Comparison of ENCODE assay signal across 22 cellular contexts in genomic region chr2:159072795-159073194, GRCh38.
A peak's percentile ranks its signal among the peaks of the same experiment; 100 is the strongest.
DNase-seq lines count a peak whose midpoint lies in the region; TF ChIP-seq lines count a peak whose summit lies in the region.
"Had no signal": no experiment of that assay in that cellular context is flagged by ENCODE, and none has a peak within 500 bp of the region (broad histone marks: within the 10 kb centered on the region; RNA-seq: fewer than 3 reads in every experiment).

No MANE protein-coding gene starts in this region.

- no peaks in the 10 kb centered on the region for H3K79me2 ChIP-seq in H9 (ENCODE audit: insufficient read depth, low read length)

- H3K4me2 ChIP-seq in H9 (ENCODE audit: insufficient read depth, insufficient read length, low read length): no peak overlapping the region
- H3K4me2 ChIP-seq: GM23338 had no signal

- H3K36me3 ChIP-seq in breast epithelium (no peaks in the 10 kb centered on the region), vagina (no peaks in the 10 kb centered on the region)
- H3K36me3 ChIP-seq: left ventricle myocardium inferior had no signal

- TF ChIP-seq POLR2A in breast epithelium (IDR thresholded peaks at IDR 0.05) (no peak), vagina (IDR thresholded peaks at IDR 0.05) (no peak)

- CTCF ChIA-PET in MCF 10A (lab: Yijun Ruan, JAX): interaction anchor here (0.5 to 2.0 kb wide), 10 partner anchors 9 to 316 kb away, joined by 3 to 8 read pairs (median 4); no protein-coding TSS in a partner anchor

- TF ChIP-seq CTCF in MCF 10A (IDR thresholded peaks at IDR 0.05; ENCODE audit: unreplicated experiment) (no peak), breast epithelium (IDR thresholded peaks at IDR 0.05) (no peak), coronary artery (IDR thresholded peaks at IDR 0.05) (no peak), vagina (IDR thresholded peaks at IDR 0.05) (no peak), H9 (conservative IDR thresholded peaks at IDR 0.05) (no peak)

- H3K9me3 Mint-ChIP-seq in MCF 10A (ENCODE audit: unreplicated experiment) (no peaks in the 10 kb centered on the region), H9 (no peaks in the 10 kb centered on the region)
- H3K9me3 Mint-ChIP-seq: activated T-helper 1 cell treated with anti-CD3 and anti-CD28 coated beads, Interleukin-12 subunit alpha, Interleukin-12 subunit beta, Interleukin-2, Interleukin-4 antibody, amounts not matched to agents 30 ng/mL and 10 ng/mL and 1 ng/mL, durations not matched to agents 14 hours and 24 hours and 36 hours; CD8-positive, alpha-beta memory T cell; GM23338; IgD-negative memory B cell; natural killer cell treated with Interleukin-12 subunit alpha and Interleukin-12 subunit beta and Interleukin-15 and Interleukin-18, amount 100 ng/mL, for 72 hours had no signal

- no peaks in the 10 kb centered on the region for H4K20me1 ChIP-seq in H9 (ENCODE audit: control insufficient read depth, insufficient read depth, insufficient read length)

- POLR2A ChIA-PET in MCF 10A (lab: Yijun Ruan, JAX): interaction anchor here (0.6 to 2.2 kb wide), 10 partner anchors 12 to 179 kb away, joined by 3 to 7 read pairs (median 3); no protein-coding TSS in a partner anchor

- no peak overlapping the region for H2BK5ac ChIP-seq in H9 (ENCODE audit: insufficient read length, low read length)

- intact Hi-C loops in MCF 10A (cut with micrococcal nuclease): no loop called here
- intact Hi-C loops in breast epithelium (cut with DNase I; ENCODE audit: low total_unique reads): no loop called here
- intact Hi-C loops in vagina (cut with DNase I): no loop called here

- H3K9me3 ChIP-seq in breast epithelium: no peaks in the 10 kb centered on the region
- H3K9me3 ChIP-seq in vagina: no peaks in the 10 kb centered on the region
- no peaks in the 10 kb centered on the region for H3K9me3 ChIP-seq in H9 (ENCODE audit: control insufficient read depth, low read depth, low read length)
- H3K9me3 ChIP-seq: left ventricle myocardium inferior had no signal

- DNase-seq in MCF 10A (ENCODE audit: unreplicated experiment) (no peak), breast epithelium (ENCODE audit: low spot score in 2 of 2) (no peak), coronary artery (ENCODE audit: low spot score) (no peak), iris pigment epithelial cell (ENCODE audit: low read depth) (peak; percentile 78), vagina (ENCODE audit: extremely low spot score in 2 of 2) (no peak), putamen (ENCODE audit: low spot score) (no peak), UCSD-AML1 (lab: John Stamatoyannopoulos, UW; ENCODE audit: unreplicated experiment) (no peak), H9 (no peak)
- DNase-seq: activated CD4-positive, alpha-beta T cell treated with anti-CD3 and anti-CD28 coated beads, Interleukin-2, amount 50 U/mL, for 48 hours; amniotic stem cell; CD8-positive, alpha-beta memory T cell; effector memory CD4-positive, alpha-beta T cell; left ventricle myocardium inferior; NCI-H1417 treated with DMSO at 0.1 percent for 48 hours; NCI-H2227 treated with DMSO at 0.1 percent for 48 hours; right cardiac atrium; stimulated activated CD4-positive, alpha-beta T cell treated with anti-CD3 and anti-CD28 coated beads, Interleukin-4, amount 100 ng/mL, for 1 hour had no signal

- H3K27ac Mint-ChIP-seq in MCF 10A (ENCODE audit: low read depth, unreplicated experiment): peak overlapping the region; percentile 39
- H3K27ac Mint-ChIP-seq in H9: no peak overlapping the region
- H3K27ac Mint-ChIP-seq: activated T-helper 1 cell treated with anti-CD3 and anti-CD28 coated beads, Interleukin-12 subunit alpha, Interleukin-12 subunit beta, Interleukin-2, Interleukin-4 antibody, amounts not matched to agents 30 ng/mL and 10 ng/mL and 1 ng/mL, durations not matched to agents 14 hours and 24 hours and 36 hours; CD8-positive, alpha-beta memory T cell; GM23338; IgD-negative memory B cell; natural killer cell treated with Interleukin-12 subunit alpha and Interleukin-12 subunit beta and Interleukin-15 and Interleukin-18, amount 100 ng/mL, for 72 hours had no signal

- H3K36me3 Mint-ChIP-seq in MCF 10A (ENCODE audit: insufficient read depth, unreplicated experiment) (peaks cover 33% of the 10 kb centered on the region), H9 (ENCODE audit: insufficient read depth in 1 of 3, low read depth in 3 of 3) (no peaks in the 10 kb centered on the region)
- H3K36me3 Mint-ChIP-seq: CD8-positive, alpha-beta memory T cell; natural killer cell treated with Interleukin-12 subunit alpha and Interleukin-12 subunit beta and Interleukin-15 and Interleukin-18, amount 100 ng/mL, for 72 hours had no signal

- H3K27me3 Mint-ChIP-seq in MCF 10A (ENCODE audit: insufficient read depth, unreplicated experiment): no peaks in the 10 kb centered on the region
- no peaks in the 10 kb centered on the region for H3K27me3 Mint-ChIP-seq in H9 (ENCODE audit: low read depth)
- H3K27me3 Mint-ChIP-seq: natural killer cell treated with Interleukin-12 subunit alpha and Interleukin-12 subunit beta and Interleukin-15 and Interleukin-18, amount 100 ng/mL, for 72 hours had no signal

- H2AFZ ChIP-seq in H9 (ENCODE audit: low read length): no peak overlapping the region
- H2AFZ ChIP-seq: GM23338 had no signal

- peaks cover 30% of the 10 kb centered on the region for H3K4me1 Mint-ChIP-seq in MCF 10A (ENCODE audit: insufficient read depth, unreplicated experiment)
- H3K4me1 Mint-ChIP-seq in H9: peaks cover 0 to 14% of the 10 kb centered on the region in 2 experiments; a peak in 3 of 4 replicates
- H3K4me1 Mint-ChIP-seq: CD8-positive, alpha-beta memory T cell had no signal

- H2BK120ac ChIP-seq in H9 (ENCODE audit: low read depth, low read length, poor library complexity, severe bottlenecking): no peak overlapping the region

- no peak overlapping the region for H4K91ac ChIP-seq in H9 (ENCODE audit: insufficient read length, low read depth, low read length)

- no peaks in the 10 kb centered on the region for H3K23me2 ChIP-seq in H9 (ENCODE audit: insufficient read length, low read depth, low read length, poor library complexity, severe bottlenecking)

- no peak overlapping the region for H3K9ac ChIP-seq in H9 (ENCODE audit: extremely low read depth, insufficient read length, low read length)

- no peak overlapping the region for H2BK20ac ChIP-seq in H9 (ENCODE audit: low read depth, low read length, poor library complexity, severe bottlenecking)

- H2BK15ac ChIP-seq in H9 (ENCODE audit: low read depth, low read length): no peak overlapping the region

- no peak overlapping the region for H4K8ac ChIP-seq in H9 (replicated peaks; ENCODE audit: insufficient read length, low read depth, low read length)

- H3K79me1 ChIP-seq in H9 (ENCODE audit: insufficient read depth, low read depth, low read length, poor library complexity, severe bottlenecking): no peaks in the 10 kb centered on the region

- no peak overlapping the region for H3K56ac ChIP-seq in H9 (ENCODE audit: insufficient read length, low read depth, low read length)

- H3K14ac ChIP-seq in H9 (ENCODE audit: insufficient read depth, low read length): no peak overlapping the region

- no peak overlapping the region for H3K4ac ChIP-seq in H9 (ENCODE audit: low read depth, low read length)

- no peak overlapping the region for H3K4me3 ChIP-seq in breast epithelium
- no peak overlapping the region for H3K4me3 ChIP-seq in coronary artery
- H3K4me3 ChIP-seq in vagina: no peak overlapping the region
- H3K4me3 ChIP-seq: GM23338, left ventricle myocardium inferior had no signal

- no peak overlapping the region for H3T11ph ChIP-seq in H9 (ENCODE audit: low read length)

- no peaks in the 10 kb centered on the region for H3K27me3 ChIP-seq in breast epithelium
- H3K27me3 ChIP-seq in vagina: no peaks in the 10 kb centered on the region
- no peaks in the 10 kb centered on the region for H3K27me3 ChIP-seq in H9 (ENCODE audit: insufficient read depth, low read length)

- H3K23ac ChIP-seq in H9 (ENCODE audit: insufficient read length, low read depth, low read length): no peak overlapping the region

- no peak overlapping the region for H3K18ac ChIP-seq in H9 (ENCODE audit: insufficient read length, low read depth, low read length)

- BruUV-seq in MCF 10A (replicated peaks; lab: Mats Ljungman, UMichigan): no TSS peak

- H3K4me1 ChIP-seq in breast epithelium (no peaks in the 10 kb centered on the region), vagina (peaks cover 37% of the 10 kb centered on the region), H9 (ENCODE audit: insufficient read depth, low read length) (no peaks in the 10 kb centered on the region)

- H4K5ac ChIP-seq in H9 (ENCODE audit: insufficient read length, low read depth, low read length): no peak overlapping the region

- whole genome bisulfite sequencing in H9 (ENCODE audit: extremely low coverage, insufficient read length, low lambda C conversion rate): no CpG with 5 or more reads among the region's 2 CpGs

- no peak overlapping the region for H2AK5ac ChIP-seq in H9 (ENCODE audit: insufficient read length, low read length)

- H2BK12ac ChIP-seq in H9 (ENCODE audit: insufficient read length, low read depth, low read length): no peak overlapping the region

- H3K27ac ChIP-seq in breast epithelium (peak overlapping the region in 1 of 2 donors; percentile 52), coronary artery (peak overlapping the region; percentile 1 to 50), vagina (peak overlapping the region; percentile 36), H9 (ENCODE audit: insufficient read length, low read depth, low read length) (no peak overlapping the region)
- H3K27ac ChIP-seq: 22Rv1, left ventricle myocardium inferior had no signal

- no peak overlapping the region for H3K4me3 Mint-ChIP-seq in MCF 10A (ENCODE audit: unreplicated experiment)
- H3K4me3 Mint-ChIP-seq in H9: no peak overlapping the region
- H3K4me3 Mint-ChIP-seq: activated T-helper 1 cell treated with anti-CD3 and anti-CD28 coated beads, Interleukin-12 subunit alpha, Interleukin-12 subunit beta, Interleukin-2, Interleukin-4 antibody, amounts not matched to agents 30 ng/mL and 10 ng/mL and 1 ng/mL, durations not matched to agents 14 hours and 24 hours and 36 hours; CD8-positive, alpha-beta memory T cell; GM23338; IgD-negative memory B cell; natural killer cell treated with Interleukin-12 subunit alpha and Interleukin-12 subunit beta and Interleukin-15 and Interleukin-18, amount 100 ng/mL, for 72 hours had no signal
